In the genomic region with DNA sequence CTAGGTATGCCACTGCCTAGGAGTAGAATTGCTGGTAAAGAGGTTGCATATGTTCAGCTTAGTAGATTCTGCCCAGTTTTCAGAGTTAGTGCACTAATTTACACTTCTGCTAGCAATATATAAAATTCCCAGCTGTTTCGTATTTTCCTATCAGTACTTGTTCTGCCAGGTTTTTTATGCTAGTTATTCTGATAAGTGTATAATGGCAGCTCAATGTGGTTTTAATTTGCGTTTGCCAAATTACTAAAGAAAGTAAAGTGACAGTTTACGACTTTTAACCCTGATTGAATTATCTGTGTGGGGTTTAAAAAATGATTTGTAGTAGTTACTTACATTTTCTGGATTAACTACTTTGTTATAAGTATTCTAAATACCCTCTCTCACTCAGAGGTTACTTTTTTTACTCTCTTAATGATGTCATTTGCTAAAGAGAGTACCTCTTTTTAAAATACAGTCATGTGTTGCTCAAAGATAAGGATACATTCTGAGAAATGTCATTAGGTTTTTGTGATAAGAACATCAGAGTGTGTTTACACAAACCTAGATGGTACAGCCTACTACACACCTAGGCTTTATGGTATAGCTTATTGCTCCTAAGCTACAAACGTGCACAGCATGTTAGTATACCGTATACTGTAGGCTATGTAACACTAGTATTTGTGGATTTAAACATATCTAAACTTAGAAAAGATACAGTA, we compare ENCODE assay signal across 1 cellular context.
A peak's percentile ranks its signal among the peaks of the same experiment; 100 is the strongest.
TF ChIP-seq lines count a peak whose summit lies in the region.

No MANE protein-coding gene starts in this region.

TF ChIP-seq in K562, 482 proteins besides CTCF, POLR2A, EP300 and RAD21 (continued from another document and continues in another):
- no peak for TF ChIP-seq POLR2AphosphoS5 (IDR thresholded peaks at IDR 0.05; ENCODE audit: control insufficient read depth, insufficient read depth, low read depth, low read length)
- TF ChIP-seq, protein P1, sequence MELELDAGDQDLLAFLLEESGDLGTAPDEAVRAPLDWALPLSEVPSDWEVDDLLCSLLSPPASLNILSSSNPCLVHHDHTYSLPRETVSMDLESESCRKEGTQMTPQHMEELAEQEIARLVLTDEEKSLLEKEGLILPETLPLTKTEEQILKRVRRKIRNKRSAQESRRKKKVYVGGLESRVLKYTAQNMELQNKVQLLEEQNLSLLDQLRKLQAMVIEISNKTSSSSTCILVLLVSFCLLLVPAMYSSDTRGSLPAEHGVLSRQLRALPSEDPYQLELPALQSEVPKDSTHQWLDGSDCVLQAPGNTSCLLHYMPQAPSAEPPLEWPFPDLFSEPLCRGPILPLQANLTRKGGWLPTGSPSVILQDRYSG (tag; conservative IDR thresholded peaks at IDR 0.05; ENCODE audit: low read depth), result no peak
- TF ChIP-seq MTA2 (IDR thresholded peaks at IDR 0.05; ENCODE audit: low read depth), result peak; percentile 68
- TF ChIP-seq SREBF2 (CRISPR knock-in tag; IDR thresholded peaks at IDR 0.05), result no peak
- TF ChIP-seq SMAD3 (CRISPR knock-in tag; conservative IDR thresholded peaks at IDR 0.05), result no peak
- no peak for TF ChIP-seq GABPA (tag; conservative IDR thresholded peaks at IDR 0.05; ENCODE audit: low read depth)
- TF ChIP-seq NR2C1 (IDR thresholded peaks at IDR 0.05), result no peak
- TF ChIP-seq NR2C1 (tag; IDR thresholded peaks at IDR 0.05), result no peak
- TF ChIP-seq, protein P2, sequence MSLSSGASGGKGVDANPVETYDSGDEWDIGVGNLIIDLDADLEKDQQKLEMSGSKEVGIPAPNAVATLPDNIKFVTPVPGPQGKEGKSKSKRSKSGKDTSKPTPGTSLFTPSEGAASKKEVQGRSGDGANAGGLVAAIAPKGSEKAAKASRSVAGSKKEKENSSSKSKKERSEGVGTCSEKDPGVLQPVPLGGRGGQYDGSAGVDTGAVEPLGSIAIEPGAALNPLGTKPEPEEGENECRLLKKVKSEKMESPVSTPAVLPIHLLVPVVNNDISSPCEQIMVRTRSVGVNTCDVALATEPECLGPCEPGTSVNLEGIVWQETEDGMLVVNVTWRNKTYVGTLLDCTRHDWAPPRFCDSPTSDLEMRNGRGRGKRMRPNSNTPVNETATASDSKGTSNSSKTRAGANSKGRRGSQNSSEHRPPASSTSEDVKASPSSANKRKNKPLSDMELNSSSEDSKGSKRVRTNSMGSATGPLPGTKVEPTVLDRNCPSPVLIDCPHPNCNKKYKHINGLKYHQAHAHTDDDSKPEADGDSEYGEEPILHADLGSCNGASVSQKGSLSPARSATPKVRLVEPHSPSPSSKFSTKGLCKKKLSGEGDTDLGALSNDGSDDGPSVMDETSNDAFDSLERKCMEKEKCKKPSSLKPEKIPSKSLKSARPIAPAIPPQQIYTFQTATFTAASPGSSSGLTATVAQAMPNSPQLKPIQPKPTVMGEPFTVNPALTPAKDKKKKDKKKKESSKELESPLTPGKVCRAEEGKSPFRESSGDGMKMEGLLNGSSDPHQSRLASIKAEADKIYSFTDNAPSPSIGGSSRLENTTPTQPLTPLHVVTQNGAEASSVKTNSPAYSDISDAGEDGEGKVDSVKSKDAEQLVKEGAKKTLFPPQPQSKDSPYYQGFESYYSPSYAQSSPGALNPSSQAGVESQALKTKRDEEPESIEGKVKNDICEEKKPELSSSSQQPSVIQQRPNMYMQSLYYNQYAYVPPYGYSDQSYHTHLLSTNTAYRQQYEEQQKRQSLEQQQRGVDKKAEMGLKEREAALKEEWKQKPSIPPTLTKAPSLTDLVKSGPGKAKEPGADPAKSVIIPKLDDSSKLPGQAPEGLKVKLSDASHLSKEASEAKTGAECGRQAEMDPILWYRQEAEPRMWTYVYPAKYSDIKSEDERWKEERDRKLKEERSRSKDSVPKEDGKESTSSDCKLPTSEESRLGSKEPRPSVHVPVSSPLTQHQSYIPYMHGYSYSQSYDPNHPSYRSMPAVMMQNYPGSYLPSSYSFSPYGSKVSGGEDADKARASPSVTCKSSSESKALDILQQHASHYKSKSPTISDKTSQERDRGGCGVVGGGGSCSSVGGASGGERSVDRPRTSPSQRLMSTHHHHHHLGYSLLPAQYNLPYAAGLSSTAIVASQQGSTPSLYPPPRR (CRISPR knock-in tag; IDR thresholded peaks at IDR 0.05; ENCODE audit: borderline replicate concordance), result no peak
- no peak for TF ChIP-seq DDX20 (tag; IDR thresholded peaks at IDR 0.05; ENCODE audit: low read depth)
- TF ChIP-seq ZNF695 (CRISPR knock-in tag; IDR thresholded peaks at IDR 0.05), result no peak
- no peak for TF ChIP-seq RBM22 (IDR thresholded peaks at IDR 0.05; ENCODE audit: low read depth, low read length, poor library complexity, severe bottlenecking)
- TF ChIP-seq ZNF124 (CRISPR knock-in tag; IDR thresholded peaks at IDR 0.05), result no peak
- TF ChIP-seq, protein P3, sequence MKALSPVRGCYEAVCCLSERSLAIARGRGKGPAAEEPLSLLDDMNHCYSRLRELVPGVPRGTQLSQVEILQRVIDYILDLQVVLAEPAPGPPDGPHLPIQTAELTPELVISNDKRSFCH (CRISPR knock-in tag; IDR thresholded peaks at IDR 0.05), result no peak
- TF ChIP-seq, protein P3 (tag; IDR thresholded peaks at IDR 0.05), result no peak
- no peak for TF ChIP-seq TAF1 (IDR thresholded peaks at IDR 0.05; ENCODE audit: control insufficient read depth, extremely low read depth, insufficient read depth, low read length, severe bottlenecking)
- no peak for TF ChIP-seq ZNF436 (CRISPR knock-in tag; IDR thresholded peaks at IDR 0.05)
- TF ChIP-seq ZNF561 (CRISPR knock-in tag; conservative IDR thresholded peaks at IDR 0.05), result no peak
- TF ChIP-seq, protein P4, sequence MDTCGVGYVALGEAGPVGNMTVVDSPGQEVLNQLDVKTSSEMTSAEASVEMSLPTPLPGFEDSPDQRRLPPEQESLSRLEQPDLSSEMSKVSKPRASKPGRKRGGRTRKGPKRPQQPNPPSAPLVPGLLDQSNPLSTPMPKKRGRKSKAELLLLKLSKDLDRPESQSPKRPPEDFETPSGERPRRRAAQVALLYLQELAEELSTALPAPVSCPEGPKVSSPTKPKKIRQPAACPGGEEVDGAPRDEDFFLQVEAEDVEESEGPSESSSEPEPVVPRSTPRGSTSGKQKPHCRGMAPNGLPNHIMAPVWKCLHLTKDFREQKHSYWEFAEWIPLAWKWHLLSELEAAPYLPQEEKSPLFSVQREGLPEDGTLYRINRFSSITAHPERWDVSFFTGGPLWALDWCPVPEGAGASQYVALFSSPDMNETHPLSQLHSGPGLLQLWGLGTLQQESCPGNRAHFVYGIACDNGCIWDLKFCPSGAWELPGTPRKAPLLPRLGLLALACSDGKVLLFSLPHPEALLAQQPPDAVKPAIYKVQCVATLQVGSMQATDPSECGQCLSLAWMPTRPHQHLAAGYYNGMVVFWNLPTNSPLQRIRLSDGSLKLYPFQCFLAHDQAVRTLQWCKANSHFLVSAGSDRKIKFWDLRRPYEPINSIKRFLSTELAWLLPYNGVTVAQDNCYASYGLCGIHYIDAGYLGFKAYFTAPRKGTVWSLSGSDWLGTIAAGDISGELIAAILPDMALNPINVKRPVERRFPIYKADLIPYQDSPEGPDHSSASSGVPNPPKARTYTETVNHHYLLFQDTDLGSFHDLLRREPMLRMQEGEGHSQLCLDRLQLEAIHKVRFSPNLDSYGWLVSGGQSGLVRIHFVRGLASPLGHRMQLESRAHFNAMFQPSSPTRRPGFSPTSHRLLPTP (IDR thresholded peaks at IDR 0.05; ENCODE audit: borderline replicate concordance, extremely low read depth, insufficient read length), result no peak
- TF ChIP-seq ZKSCAN1 (IDR thresholded peaks at IDR 0.05; ENCODE audit: low read depth, low read length), result no peak
- peak; percentile 89 for TF ChIP-seq SMARCC2 (IDR thresholded peaks at IDR 0.05; ENCODE audit: low read depth)
- TF ChIP-seq, protein P5, sequence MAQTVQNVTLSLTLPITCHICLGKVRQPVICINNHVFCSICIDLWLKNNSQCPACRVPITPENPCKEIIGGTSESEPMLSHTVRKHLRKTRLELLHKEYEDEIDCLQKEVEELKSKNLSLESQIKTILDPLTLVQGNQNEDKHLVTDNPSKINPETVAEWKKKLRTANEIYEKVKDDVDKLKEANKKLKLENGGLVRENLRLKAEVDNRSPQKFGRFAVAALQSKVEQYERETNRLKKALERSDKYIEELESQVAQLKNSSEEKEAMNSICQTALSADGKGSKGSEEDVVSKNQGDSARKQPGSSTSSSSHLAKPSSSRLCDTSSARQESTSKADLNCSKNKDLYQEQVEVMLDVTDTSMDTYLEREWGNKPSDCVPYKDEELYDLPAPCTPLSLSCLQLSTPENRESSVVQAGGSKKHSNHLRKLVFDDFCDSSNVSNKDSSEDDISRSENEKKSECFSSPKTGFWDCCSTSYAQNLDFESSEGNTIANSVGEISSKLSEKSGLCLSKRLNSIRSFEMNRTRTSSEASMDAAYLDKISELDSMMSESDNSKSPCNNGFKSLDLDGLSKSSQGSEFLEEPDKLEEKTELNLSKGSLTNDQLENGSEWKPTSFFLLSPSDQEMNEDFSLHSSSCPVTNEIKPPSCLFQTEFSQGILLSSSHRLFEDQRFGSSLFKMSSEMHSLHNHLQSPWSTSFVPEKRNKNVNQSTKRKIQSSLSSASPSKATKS (CRISPR knock-in tag; IDR thresholded peaks at IDR 0.05), result no peak
- no peak for TF ChIP-seq HMG20A (CRISPR knock-in tag; conservative IDR thresholded peaks at IDR 0.05)
- no peak for TF ChIP-seq HNRNPL (IDR thresholded peaks at IDR 0.05; ENCODE audit: low read depth, low read length)
- TF ChIP-seq MIER1 (IDR thresholded peaks at IDR 0.05; ENCODE audit: low read depth), result no peak
- peak; percentile 56; the same call in 1 of the 2 replicates for TF ChIP-seq FOXM1 (IDR thresholded peaks at IDR 0.05; ENCODE audit: low read depth)
- TF ChIP-seq FOXM1 (CRISPR knock-in tag; IDR thresholded peaks at IDR 0.05; ENCODE audit: low read depth), result no peak
- no peak for TF ChIP-seq SP2 (IDR thresholded peaks at IDR 0.05; ENCODE audit: extremely low read depth, low read depth, low read length, poor library complexity, severe bottlenecking)
- TF ChIP-seq, protein P6, sequence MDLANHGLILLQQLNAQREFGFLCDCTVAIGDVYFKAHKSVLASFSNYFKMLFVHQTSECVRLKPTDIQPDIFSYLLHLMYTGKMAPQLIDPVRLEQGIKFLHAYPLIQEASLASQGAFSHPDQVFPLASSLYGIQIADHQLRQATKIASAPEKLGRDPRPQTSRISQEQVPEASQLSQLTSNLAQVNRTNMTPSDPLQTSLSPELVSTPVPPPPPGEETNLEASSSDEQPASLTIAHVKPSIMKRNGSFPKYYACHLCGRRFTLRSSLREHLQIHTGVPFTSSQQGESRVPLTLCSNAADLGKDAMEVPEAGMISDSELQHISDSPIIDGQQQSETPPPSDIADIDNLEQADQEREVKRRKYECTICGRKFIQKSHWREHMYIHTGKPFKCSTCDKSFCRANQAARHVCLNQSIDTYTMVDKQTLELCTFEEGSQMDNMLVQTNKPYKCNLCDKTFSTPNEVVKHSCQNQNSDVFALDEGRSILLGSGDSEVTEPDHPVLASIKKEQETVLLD (IDR thresholded peaks at IDR 0.05), result no peak
- TF ChIP-seq SMC3 (conservative IDR thresholded peaks at IDR 0.05; ENCODE audit: insufficient read depth, low read depth, low read length), result no peak
- TF ChIP-seq HDAC6 (IDR thresholded peaks at IDR 0.05; ENCODE audit: low read depth, low read length), result no peak
- TF ChIP-seq MYC (IDR thresholded peaks at IDR 0.05; ENCODE audit: low read depth, low read length), result no peak
- TF ChIP-seq MYC (CRISPR knock-in tag; IDR thresholded peaks at IDR 0.05; ENCODE audit: borderline replicate concordance, low read depth), result no peak
- TF ChIP-seq DMBX1 (CRISPR knock-in tag; IDR thresholded peaks at IDR 0.05; ENCODE audit: borderline replicate concordance), result no peak
- TF ChIP-seq, protein P7, sequence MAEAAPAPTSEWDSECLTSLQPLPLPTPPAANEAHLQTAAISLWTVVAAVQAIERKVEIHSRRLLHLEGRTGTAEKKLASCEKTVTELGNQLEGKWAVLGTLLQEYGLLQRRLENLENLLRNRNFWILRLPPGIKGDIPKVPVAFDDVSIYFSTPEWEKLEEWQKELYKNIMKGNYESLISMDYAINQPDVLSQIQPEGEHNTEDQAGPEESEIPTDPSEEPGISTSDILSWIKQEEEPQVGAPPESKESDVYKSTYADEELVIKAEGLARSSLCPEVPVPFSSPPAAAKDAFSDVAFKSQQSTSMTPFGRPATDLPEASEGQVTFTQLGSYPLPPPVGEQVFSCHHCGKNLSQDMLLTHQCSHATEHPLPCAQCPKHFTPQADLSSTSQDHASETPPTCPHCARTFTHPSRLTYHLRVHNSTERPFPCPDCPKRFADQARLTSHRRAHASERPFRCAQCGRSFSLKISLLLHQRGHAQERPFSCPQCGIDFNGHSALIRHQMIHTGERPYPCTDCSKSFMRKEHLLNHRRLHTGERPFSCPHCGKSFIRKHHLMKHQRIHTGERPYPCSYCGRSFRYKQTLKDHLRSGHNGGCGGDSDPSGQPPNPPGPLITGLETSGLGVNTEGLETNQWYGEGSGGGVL (CRISPR knock-in tag; IDR thresholded peaks at IDR 0.05), result no peak
- no peak for TF ChIP-seq NCOA1 (IDR thresholded peaks at IDR 0.05; ENCODE audit: low read depth)
- no peak for TF ChIP-seq YBX1 (IDR thresholded peaks at IDR 0.05)
- TF ChIP-seq, protein P8, sequence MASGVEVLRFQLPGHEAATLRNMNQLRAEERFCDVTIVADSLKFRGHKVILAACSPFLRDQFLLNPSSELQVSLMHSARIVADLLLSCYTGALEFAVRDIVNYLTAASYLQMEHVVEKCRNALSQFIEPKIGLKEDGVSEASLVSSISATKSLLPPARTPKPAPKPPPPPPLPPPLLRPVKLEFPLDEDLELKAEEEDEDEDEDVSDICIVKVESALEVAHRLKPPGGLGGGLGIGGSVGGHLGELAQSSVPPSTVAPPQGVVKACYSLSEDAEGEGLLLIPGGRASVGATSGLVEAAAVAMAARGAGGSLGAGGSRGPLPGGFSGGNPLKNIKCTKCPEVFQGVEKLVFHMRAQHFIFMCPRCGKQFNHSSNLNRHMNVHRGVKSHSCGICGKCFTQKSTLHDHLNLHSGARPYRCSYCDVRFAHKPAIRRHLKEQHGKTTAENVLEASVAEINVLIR (CRISPR knock-in tag; IDR thresholded peaks at IDR 0.05), result no peak
- TF ChIP-seq BHLHE40 (IDR thresholded peaks at IDR 0.05; ENCODE audit: low read length), result no peak
- TF ChIP-seq MTA3 (IDR thresholded peaks at IDR 0.05; ENCODE audit: borderline replicate concordance), result no peak
- TF ChIP-seq SMARCA4 (IDR thresholded peaks at IDR 0.05), result peak; percentile 86
- no peak for TF ChIP-seq PCBP1 (IDR thresholded peaks at IDR 0.05; ENCODE audit: low read depth, low read length, poor library complexity, severe bottlenecking)
- TF ChIP-seq ZNF717 (CRISPR knock-in tag; IDR thresholded peaks at IDR 0.05), result no peak
- TF ChIP-seq FOXJ3 (CRISPR knock-in tag; IDR thresholded peaks at IDR 0.05), result no peak
- TF ChIP-seq ZNF212 (CRISPR knock-in tag; IDR thresholded peaks at IDR 0.05), result no peak
- no peak for TF ChIP-seq ZNF184 (CRISPR knock-in tag; IDR thresholded peaks at IDR 0.05)
- no peak for TF ChIP-seq ZNF57 (CRISPR knock-in tag; IDR thresholded peaks at IDR 0.05)
- no peak for TF ChIP-seq ZNF347 (CRISPR knock-in tag; IDR thresholded peaks at IDR 0.05; ENCODE audit: low read depth)
- TF ChIP-seq CTBP1 (IDR thresholded peaks at IDR 0.05; ENCODE audit: borderline replicate concordance), result peak; percentile 77; the same call in 1 of the 2 replicates
- TF ChIP-seq HDAC2 (IDR thresholded peaks at IDR 0.05), result no peak
- peak; percentile 86 for TF ChIP-seq DPF2 (IDR thresholded peaks at IDR 0.05)
- no peak for TF ChIP-seq ZFP36 (IDR thresholded peaks at IDR 0.05; ENCODE audit: low read depth, low read length, partially characterized antibody)
- peak; percentile 91 for TF ChIP-seq SMARCE1 (IDR thresholded peaks at IDR 0.05)
- no peak for TF ChIP-seq EZH2 (IDR thresholded peaks at IDR 0.05; ENCODE audit: borderline replicate concordance, low read depth, low read length)
- TF ChIP-seq ESRRA (IDR thresholded peaks at IDR 0.05; ENCODE audit: borderline replicate concordance, low read depth), result no peak
- TF ChIP-seq RBM17 (IDR thresholded peaks at IDR 0.05; ENCODE audit: borderline replicate concordance, low read depth, low read length), result no peak
